Comparison of ENCODE assay signal across 17 cellular contexts in the genomic region with DNA sequence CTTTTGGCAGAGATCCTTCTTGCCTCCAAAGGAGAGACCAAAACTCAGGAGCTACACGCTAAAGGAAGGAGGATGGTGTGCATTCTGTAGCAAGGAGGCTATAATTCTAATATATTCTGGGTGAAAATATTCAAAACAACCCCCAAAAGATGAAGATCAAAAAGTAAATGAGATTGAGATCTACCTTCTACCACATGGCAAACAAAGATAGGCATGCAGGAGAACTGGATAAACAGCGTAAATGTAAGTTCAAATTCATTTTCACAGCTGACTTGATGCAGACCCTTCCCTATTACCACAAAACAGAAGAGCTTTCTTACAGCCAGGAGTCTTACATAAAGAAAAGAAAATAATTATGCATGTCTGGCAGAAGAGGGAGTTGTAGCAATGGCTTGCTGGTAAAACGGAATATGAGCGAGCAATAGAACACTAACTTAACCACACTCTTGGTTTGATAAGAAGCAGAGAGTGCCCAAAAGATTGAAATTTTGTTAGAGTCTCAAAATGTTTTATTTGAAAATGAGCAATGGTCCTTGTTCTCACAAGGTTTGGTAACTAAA.
DNase-seq lines count a peak whose midpoint lies in the region; ATAC-seq and TF ChIP-seq lines count a peak whose summit lies in the region.
"Had no signal": no experiment of that assay in that cellular context is flagged by ENCODE, and none has a peak within 500 bp of the region (broad histone marks: within the 10 kb centered on the region; RNA-seq: fewer than 3 reads in every experiment).

No MANE protein-coding gene starts in this region.

- no peak overlapping the region for H2AFZ ChIP-seq in hepatocyte

- H3K36me3 ChIP-seq in ascending aorta, result no peaks in the 10 kb centered on the region
- H3K36me3 ChIP-seq in hepatocyte (replicated peaks; ENCODE audit: insufficient read depth, low read depth), result no peaks in the 10 kb centered on the region
- no peaks in the 10 kb centered on the region for H3K36me3 ChIP-seq in upper lobe of right lung
- H3K36me3 ChIP-seq: Peyer's patch, spleen had no signal

- no peaks in the 10 kb centered on the region for H3K79me2 ChIP-seq in hepatocyte

- H4K20me1 ChIP-seq in hepatocyte (ENCODE audit: insufficient read depth, poor library complexity, severe bottlenecking), result no peaks in the 10 kb centered on the region

- ATAC-seq in upper lobe of right lung, result peak; percentile 40
- ATAC-seq in CD4-positive, alpha-beta T cell (ENCODE audit: poor library complexity), result no peak
- no peak for ATAC-seq in GM18520 (IDR thresholded peaks at IDR 0.05; ENCODE audit: unreplicated experiment)
- ATAC-seq: activated T-helper 17 cell treated with anti-CD3 and anti-CD28 coated beads, Interleukin-2, amount 50 U/mL, for 72 hours had no signal

- no peak overlapping the region for H3K27ac Mint-ChIP-seq in CD4-positive, alpha-beta T cell
- H3K27ac Mint-ChIP-seq: activated T-helper 17 cell treated with anti-CD3 and anti-CD28 coated beads, Interleukin-2, amount 50 U/mL, for 72 hours; T-helper 1 cell treated with Interleukin-12 subunit alpha and Interleukin-12 subunit beta and Interleukin-4 antibody, amounts not matched to agents 30 μg/mL and 1 μg/mL, for 36 hours had no signal

- no peaks in the 10 kb centered on the region for H3K9me3 Mint-ChIP-seq in CD4-positive, alpha-beta T cell
- H3K9me3 Mint-ChIP-seq: activated T-helper 17 cell treated with anti-CD3 and anti-CD28 coated beads, Interleukin-2, amount 50 U/mL, for 72 hours; T-helper 1 cell treated with Interleukin-12 subunit alpha and Interleukin-12 subunit beta and Interleukin-4 antibody, amounts not matched to agents 30 μg/mL and 1 μg/mL, for 36 hours had no signal

- no peak overlapping the region for H3K4me3 Mint-ChIP-seq in CD4-positive, alpha-beta T cell
- H3K4me3 Mint-ChIP-seq: activated T-helper 17 cell treated with anti-CD3 and anti-CD28 coated beads, Interleukin-2, amount 50 U/mL, for 72 hours; T-helper 1 cell treated with Interleukin-12 subunit alpha and Interleukin-12 subunit beta and Interleukin-4 antibody, amounts not matched to agents 30 μg/mL and 1 μg/mL, for 36 hours had no signal

- peaks cover 22% of the 10 kb centered on the region for H3K27me3 Mint-ChIP-seq in CD4-positive, alpha-beta T cell

- peak; percentile 46 for DNase-seq in SIG-M5 treated with dmso at 0.1 percent for 504 hours (lab: John Stamatoyannopoulos, UW; ENCODE audit: unreplicated experiment)
- DNase-seq in SIG-M5 (lab: John Stamatoyannopoulos, UW), result no peak
- DNase-seq in ascending aorta (ENCODE audit: low spot score in 2 of 2), result no peak
- no peak for DNase-seq in hepatocyte (ENCODE audit: low spot score)
- no peak for DNase-seq in upper lobe of right lung
- no peak for DNase-seq in CD4-positive, alpha-beta T cell
- DNase-seq in effector CD4-positive, alpha-beta T cell, result no peak
- DNase-seq: activated CD4-positive, alpha-beta T cell treated with anti-CD3 and anti-CD28 coated beads, Interleukin-2, amount 50 U/mL, for 1 hour; MV-4-11; NCI-H446 treated with DMSO at 0.1 percent for 48 hours; spleen had no signal

- WGBS in hepatocyte (ENCODE audit: low lambda C conversion rate, missing lambda C conversion rate), result 63% methylated on average over 4 of the region's 4 CpGs

- peaks cover 0 to 18% of the 10 kb centered on the region in 2 donors for H3K4me1 ChIP-seq in ascending aorta
- H3K4me1 ChIP-seq in hepatocyte (ENCODE audit: insufficient read depth), result peaks cover 33% of the 10 kb centered on the region
- H3K4me1 ChIP-seq in upper lobe of right lung, result peaks cover 11% of the 10 kb centered on the region
- H3K4me1 ChIP-seq: A549, Peyer's patch had no signal

- TF ChIP-seq CTCF in ascending aorta (IDR thresholded peaks at IDR 0.05) (peak in 1 of 3 experiments; percentile 48), hepatocyte (IDR thresholded peaks at IDR 0.05; ENCODE audit: poor library complexity) (peak; percentile 23), upper lobe of right lung (IDR thresholded peaks at IDR 0.05) (peak; percentile 9)
- TF ChIP-seq CTCF in CD4-positive, alpha-beta T cell (IDR thresholded peaks at IDR 0.05), result no peak

- H3K27ac ChIP-seq in ascending aorta, result peak overlapping the region; percentile 72 to 74
- peak overlapping the region; percentile 84 for H3K27ac ChIP-seq in hepatocyte
- H3K27ac ChIP-seq in upper lobe of right lung, result no peak overlapping the region
- no peak overlapping the region for H3K27ac ChIP-seq in CD4-positive, alpha-beta T cell (ENCODE audit: low read depth, low read length)
- H3K27ac ChIP-seq: A549, spleen had no signal

- intact Hi-C loops in ascending aorta (cut with DNase I), result loop anchor here (1.0 to 5.0 kb wide), 3 partner anchors 174 to 272 kb away; a partner anchor contains a TSS
- intact Hi-C loops in upper lobe of right lung (cut with DNase I), result no loop called here
- intact Hi-C loops in CD4-positive, alpha-beta T cell (cut with DNase I, micrococcal nuclease), result no loop called here

- H3K9me3 ChIP-seq in ascending aorta (no peaks in the 10 kb centered on the region), hepatocyte (ENCODE audit: low read depth) (no peaks in the 10 kb centered on the region), upper lobe of right lung (no peaks in the 10 kb centered on the region)
- H3K9me3 ChIP-seq in CD4-positive, alpha-beta T cell (ENCODE audit: control insufficient read depth, low read length), result no peaks in the 10 kb centered on the region
- H3K9me3 ChIP-seq: A549, Peyer's patch, spleen had no signal

- no peak overlapping the region for H3K4me3 ChIP-seq in ascending aorta
- H3K4me3 ChIP-seq in hepatocyte, result no peak overlapping the region
- no peak overlapping the region for H3K4me3 ChIP-seq in upper lobe of right lung
- H3K4me3 ChIP-seq: A549, lung, Peyer's patch, spleen had no signal

- peak overlapping the region; percentile 26 for H3K4me2 ChIP-seq in hepatocyte
- H3K4me2 ChIP-seq: A549 had no signal

- H3K9me2 ChIP-seq in hepatocyte (replicated peaks; ENCODE audit: insufficient read depth), result no peaks in the 10 kb centered on the region

- no peaks in the 10 kb centered on the region for H3K27me3 ChIP-seq in ascending aorta
- no peaks in the 10 kb centered on the region for H3K27me3 ChIP-seq in hepatocyte
- no peaks in the 10 kb centered on the region for H3K27me3 ChIP-seq in upper lobe of right lung
- H3K27me3 ChIP-seq in CD4-positive, alpha-beta T cell (ENCODE audit: control insufficient read depth, insufficient read depth, low read length), result peaks cover 4% of the 10 kb centered on the region
- H3K27me3 ChIP-seq: Peyer's patch had no signal

- CTCF ChIA-PET in CD4-positive, alpha-beta T cell (lab: Charles Lee), result no interaction called here

- no peaks in the 10 kb centered on the region for H3K36me3 Mint-ChIP-seq in CD4-positive, alpha-beta T cell (ENCODE audit: low read depth)

- H3K4me1 Mint-ChIP-seq in CD4-positive, alpha-beta T cell (ENCODE audit: low read depth), result no peaks in the 10 kb centered on the region
- H3K4me1 Mint-ChIP-seq: activated T-helper 17 cell treated with anti-CD3 and anti-CD28 coated beads, Interleukin-2, amount 50 U/mL, for 72 hours had no signal

- POLR2A ChIA-PET in CD4-positive, alpha-beta T cell (lab: Charles Lee), result interaction anchor here (1.3 kb wide), 1 partner anchor 11 kb away, joined by 3 read pairs; no protein-coding TSS in a partner anchor

Comparison
In these comparisons a context has a peak if more than half of its experiments do, and no peak if none do; other contexts are left out.
1. H3K27ac ChIP-seq: peak in ascending aorta (2 of 2) and hepatocyte (single experiment); none in upper lobe of right lung (single experiment) and CD4-positive, alpha-beta T cell (single experiment).